Comparison of ENCODE assay signal across 8 cellular contexts in the genomic region with DNA sequence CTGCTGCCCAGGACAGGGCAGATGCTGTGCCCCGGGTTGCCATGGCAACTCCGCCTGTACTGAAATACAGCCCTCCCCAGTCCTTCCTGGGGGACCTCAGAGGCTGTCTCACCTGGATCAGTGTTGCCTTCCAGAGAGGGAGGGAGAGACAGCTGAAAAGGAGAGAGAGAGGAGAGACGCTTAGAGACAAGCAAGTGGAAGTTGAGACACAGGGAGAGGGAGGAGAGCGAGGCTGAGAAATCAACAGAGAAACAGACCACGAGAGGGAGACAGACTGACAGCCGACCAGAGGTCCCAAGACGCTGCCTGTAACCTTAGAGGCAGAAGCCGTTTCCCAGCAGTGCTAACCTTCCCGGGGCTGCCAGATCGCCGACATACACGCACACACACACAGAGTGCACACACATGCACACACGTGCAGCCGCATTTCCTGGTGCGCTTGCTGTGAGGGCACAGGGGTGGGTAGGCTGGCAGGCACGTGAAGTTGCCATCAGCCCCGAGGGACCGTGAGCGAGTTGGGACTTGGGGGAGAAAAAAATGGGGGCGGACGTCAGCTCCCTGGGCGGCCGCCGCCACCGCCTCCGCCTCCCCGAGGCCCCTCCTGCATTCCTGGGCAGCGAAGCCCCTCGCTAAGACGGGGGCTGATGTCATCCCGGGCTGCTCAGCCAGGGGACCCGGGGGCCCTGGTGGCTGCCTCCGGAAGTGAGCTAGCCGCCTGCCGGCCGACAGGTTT.
DNase-seq lines count a peak whose midpoint lies in the region; ATAC-seq lines count a peak whose summit lies in the region.

No MANE protein-coding gene starts in this region.

- ATAC-seq in HG03354 (IDR thresholded peaks at IDR 0.05; ENCODE audit: poor library complexity, severe bottlenecking, unreplicated experiment), result peak; percentile 56
- no peak for ATAC-seq in HG03045 (IDR thresholded peaks at IDR 0.05; ENCODE audit: unreplicated experiment)

- DNase-seq in COLO668 (lab: John Stamatoyannopoulos, UW; ENCODE audit: unreplicated experiment) (peak; percentile 97), NOMO-1 (lab: John Stamatoyannopoulos, UW; ENCODE audit: unreplicated experiment in 2 of 2) (peak; percentile 51 to 57), activated T-cell treated with anti-CD3 and anti-CD28 coated beads for 1 hour (ENCODE audit: low read depth) (peak; percentile 30), epidermal melanocyte (ENCODE audit: insufficient read length, low spot score) (peak; percentile 69), midbrain (lab: John Stamatoyannopoulos, UW) (peak; percentile 73)
- peak; percentile 8 to 14 for DNase-seq in stimulated activated CD8-positive, alpha-beta memory T cell treated with anti-CD3 and anti-CD28 coated beads, Interleukin-15, amount 100 ng/mL, for 4 hours (ENCODE audit: low read depth in 2 of 2)

Comparison
In these comparisons a context has a peak if more than half of its experiments do, and no peak if none do; other contexts are left out.
1. DNase-seq: peak in every context shown above with its lines; median percentile 97 in COLO668; 73 in midbrain; 69 in epidermal melanocyte; 54 in NOMO-1; 30 in activated T-cell treated with anti-CD3 and anti-CD28 coated beads for 1 hour; 11 in stimulated activated CD8-positive, alpha-beta memory T cell treated with anti-CD3 and anti-CD28 coated beads, Interleukin-15, amount 100 ng/mL, for 4 hours.